ENCODE assay signal across 2 cellular contexts in the genomic region with DNA sequence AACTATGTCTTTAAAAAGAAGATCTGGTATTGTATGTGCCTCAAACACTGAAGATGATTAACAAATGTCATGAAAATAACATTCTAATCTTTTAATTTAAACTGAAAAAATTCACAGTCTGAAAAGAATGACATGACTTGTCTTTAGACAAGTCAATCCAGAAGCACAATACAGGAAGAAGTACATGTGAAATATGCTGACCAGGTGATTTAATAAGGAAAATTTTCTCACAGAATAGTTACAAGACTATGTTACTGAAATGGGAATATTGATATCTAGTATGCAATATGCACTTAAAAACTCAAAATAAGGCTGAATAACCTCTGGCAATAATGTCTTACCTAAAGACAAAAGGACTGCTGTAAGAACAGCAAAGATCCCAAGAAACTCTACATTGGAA.
TF ChIP-seq lines count a peak whose summit lies in the region.

No MANE protein-coding gene starts in this region.

TF ChIP-seq in HepG2, 621 proteins besides CTCF, POLR2A, EP300 and RAD21:
- TF ChIP-seq MAFK (conservative IDR thresholded peaks at IDR 0.05 in 1 of 2, IDR thresholded peaks at IDR 0.05 in 1 of 2; ENCODE audit: low read length in 2 of 2) (peak; percentile 93 to 94), ZNF678 (CRISPR knock-in tag; IDR thresholded peaks at IDR 0.05) (no peak), MAFF (IDR thresholded peaks at IDR 0.05; ENCODE audit: low read depth, low read length) (peak; percentile 92), FOXJ3 (CRISPR knock-in tag; IDR thresholded peaks at IDR 0.05; ENCODE audit: borderline replicate concordance) (no peak)
- TF ChIP-seq, protein P1, sequence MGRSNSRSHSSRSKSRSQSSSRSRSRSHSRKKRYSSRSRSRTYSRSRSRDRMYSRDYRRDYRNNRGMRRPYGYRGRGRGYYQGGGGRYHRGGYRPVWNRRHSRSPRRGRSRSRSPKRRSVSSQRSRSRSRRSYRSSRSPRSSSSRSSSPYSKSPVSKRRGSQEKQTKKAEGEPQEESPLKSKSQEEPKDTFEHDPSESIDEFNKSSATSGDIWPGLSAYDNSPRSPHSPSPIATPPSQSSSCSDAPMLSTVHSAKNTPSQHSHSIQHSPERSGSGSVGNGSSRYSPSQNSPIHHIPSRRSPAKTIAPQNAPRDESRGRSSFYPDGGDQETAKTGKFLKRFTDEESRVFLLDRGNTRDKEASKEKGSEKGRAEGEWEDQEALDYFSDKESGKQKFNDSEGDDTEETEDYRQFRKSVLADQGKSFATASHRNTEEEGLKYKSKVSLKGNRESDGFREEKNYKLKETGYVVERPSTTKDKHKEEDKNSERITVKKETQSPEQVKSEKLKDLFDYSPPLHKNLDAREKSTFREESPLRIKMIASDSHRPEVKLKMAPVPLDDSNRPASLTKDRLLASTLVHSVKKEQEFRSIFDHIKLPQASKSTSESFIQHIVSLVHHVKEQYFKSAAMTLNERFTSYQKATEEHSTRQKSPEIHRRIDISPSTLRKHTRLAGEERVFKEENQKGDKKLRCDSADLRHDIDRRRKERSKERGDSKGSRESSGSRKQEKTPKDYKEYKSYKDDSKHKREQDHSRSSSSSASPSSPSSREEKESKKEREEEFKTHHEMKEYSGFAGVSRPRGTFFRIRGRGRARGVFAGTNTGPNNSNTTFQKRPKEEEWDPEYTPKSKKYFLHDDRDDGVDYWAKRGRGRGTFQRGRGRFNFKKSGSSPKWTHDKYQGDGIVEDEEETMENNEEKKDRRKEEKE (IDR thresholded peaks at IDR 0.05) = no peak
- TF ChIP-seq, protein P2, sequence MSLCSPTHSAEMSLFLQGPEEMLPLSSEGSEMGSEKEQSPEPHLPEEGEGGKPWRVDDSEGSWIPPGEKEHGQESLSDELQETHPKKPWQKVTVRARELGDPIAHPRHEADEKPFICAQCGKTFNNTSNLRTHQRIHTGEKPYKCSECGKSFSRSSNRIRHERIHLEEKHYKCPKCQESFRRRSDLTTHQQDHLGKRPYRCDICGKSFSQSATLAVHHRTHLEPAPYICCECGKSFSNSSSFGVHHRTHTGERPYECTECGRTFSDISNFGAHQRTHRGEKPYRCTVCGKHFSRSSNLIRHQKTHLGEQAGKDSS (CRISPR knock-in tag; IDR thresholded peaks at IDR 0.05; ENCODE audit: borderline replicate concordance, low read depth) = no peak

TF ChIP-seq in IMR-90, 13 proteins besides CTCF, POLR2A, EP300 and RAD21:
- TF ChIP-seq RFX5 (IDR thresholded peaks at IDR 0.05; ENCODE audit: low read depth, low read length) = no peak
- TF ChIP-seq MXI1 (IDR thresholded peaks at IDR 0.05; ENCODE audit: borderline replicate concordance, low read depth, low read length) = no peak
- no peak for TF ChIP-seq MAZ (IDR thresholded peaks at IDR 0.05; ENCODE audit: borderline replicate concordance, low read depth, low read length)
- no peak for TF ChIP-seq BHLHE40 (IDR thresholded peaks at IDR 0.05; ENCODE audit: low read depth, low read length)
- TF ChIP-seq MAFK (IDR thresholded peaks at IDR 0.05; ENCODE audit: low read depth, low read length) = peak; percentile 89
- TF ChIP-seq NFE2L2 (IDR thresholded peaks at IDR 0.05; ENCODE audit: low read depth, low read length) = no peak
- no peak for TF ChIP-seq CEBPB (IDR thresholded peaks at IDR 0.05; ENCODE audit: low read depth, low read length)
